ENCODE assay signal across 24 cellular contexts in the genomic region with DNA sequence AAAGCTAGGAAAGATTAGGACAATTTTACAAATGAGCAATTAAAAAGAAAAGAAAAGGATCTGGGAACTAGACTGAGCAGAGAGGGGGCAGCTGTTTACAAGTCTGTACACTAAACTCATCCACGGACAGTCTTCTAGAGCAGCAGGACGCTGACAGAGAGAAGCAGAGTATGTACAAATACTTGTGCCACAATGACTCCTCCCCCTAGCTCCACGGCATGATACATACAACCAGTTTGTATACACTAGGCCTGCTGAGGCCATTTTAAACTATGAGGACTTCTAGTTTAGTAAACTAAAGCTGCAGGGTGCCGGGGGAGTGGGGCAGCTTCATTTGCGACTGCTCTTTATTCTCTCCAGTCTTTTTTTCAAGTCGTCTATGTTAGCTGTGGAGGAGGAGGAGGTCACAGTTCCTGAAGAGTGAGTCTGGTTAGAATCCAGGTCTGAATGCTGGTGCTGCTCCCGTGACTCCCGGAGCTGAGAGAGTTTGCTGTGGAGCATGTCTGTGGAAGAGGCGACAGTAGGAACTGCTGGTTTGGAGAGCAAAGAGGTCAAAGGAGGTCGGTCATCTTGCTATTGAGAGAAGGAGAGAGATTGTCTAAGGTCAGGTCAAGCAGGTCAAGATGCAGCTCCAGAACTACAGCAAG. TPM values are rescaled to one million over a fixed set of nuclear protein-coding genes. Genes with fewer than 3 reads are reported as not detected.
DNase-seq lines count a peak whose midpoint lies in the region; ATAC-seq, FAIRE-seq and TF ChIP-seq lines count a peak whose summit lies in the region.
"Had no signal": no experiment of that assay in that cellular context is flagged by ENCODE, and none has a peak within 500 bp of the region (broad histone marks: within the 10 kb centered on the region; RNA-seq: fewer than 3 reads in every experiment).

No MANE protein-coding gene starts in this region.

- TF ChIP-seq RAD21 in GM12878 (IDR thresholded peaks at IDR 0.05; ENCODE audit: insufficient read depth, low read depth, low read length) = no peak
- no peak for TF ChIP-seq RAD21 in liver (IDR thresholded peaks at IDR 0.05)

- TF ChIP-seq EP300 in GM12878 (IDR thresholded peaks at IDR 0.05; ENCODE audit: borderline replicate concordance in 1 of 2, control insufficient read depth in 1 of 2, low read depth in 2 of 2, low read length in 2 of 2) = no peak

- ATAC-seq in left cardiac atrium (no peak), GM12878 (no peak)

- FAIRE-seq in GM12878 (lab: Jason Lieb, UNC) = no peak
- FAIRE-seq: D721Med had no signal

- TSS peak; percentile 34 for BruUV-seq in GM12878 (replicated peaks; lab: Mats Ljungman, UMichigan)

- SMC1A ChIA-PET in GM12878 (lab: Charles Lee; ENCODE audit: uncharacterized antibody, unreplicated experiment) = interaction anchor here (1.2 kb wide), 1 partner anchor 10 kb away, joined by 3 read pairs; no protein-coding TSS in a partner anchor

- no peak for TF ChIP-seq CTCF in left ventricle myocardium inferior (IDR thresholded peaks at IDR 0.05; ENCODE audit: borderline replicate concordance)
- no peak for TF ChIP-seq CTCF in GM12878 (IDR thresholded peaks at IDR 0.05 in 2 of 3, conservative IDR thresholded peaks at IDR 0.05 in 1 of 3; ENCODE audit: control insufficient read depth in 2 of 3, extremely low read depth in 1 of 3, insufficient read depth in 1 of 3, low read depth in 3 of 3, low read length in 3 of 3)
- TF ChIP-seq CTCF in liver (IDR thresholded peaks at IDR 0.05; ENCODE audit: low read depth, low read length, missing input control) = no peak
- no peak for TF ChIP-seq CTCF in GM13977 (IDR thresholded peaks at IDR 0.05; ENCODE audit: extremely low read depth, insufficient read depth, missing control alignments)

- no peak overlapping the region for H3K4me2 ChIP-seq in GM12878 (ENCODE audit: control insufficient read depth, insufficient read depth)

- H3K79me2 ChIP-seq in GM12878 (ENCODE audit: control insufficient read depth, insufficient read depth, low read length) = no peaks in the 10 kb centered on the region

- H3K27me3 ChIP-seq in left ventricle myocardium inferior (ENCODE audit: low read depth) (no peaks in the 10 kb centered on the region), GM12878 (replicated peaks in 1 of 2; ENCODE audit: control insufficient read depth in 2 of 2, insufficient read depth in 2 of 2, low read length in 1 of 2) (no peaks in the 10 kb centered on the region), liver (ENCODE audit: control insufficient read depth in 4 of 4, insufficient read depth in 4 of 4, low read length in 3 of 4) (no peaks in the 10 kb centered on the region)

- CTCF ChIA-PET in GM12878 (lab: Yijun Ruan, JAX) = interaction anchor here (0.7 to 1.0 kb wide), 3 partner anchors 23 to 731 kb away, joined by 3 read pairs; no protein-coding TSS in a partner anchor

- H3K27ac ChIP-seq in left ventricle myocardium inferior (replicated peaks) = peak overlapping the region; percentile 23
- no peak overlapping the region for H3K27ac ChIP-seq in GM12878 (ENCODE audit: control insufficient read depth, insufficient read depth)
- no peak overlapping the region for H3K27ac ChIP-seq in liver (ENCODE audit: low read depth in 1 of 2, low read length in 2 of 2)
- H3K27ac ChIP-seq: VCaP had no signal

- no peak overlapping the region for H2AFZ ChIP-seq in GM12878 (ENCODE audit: control insufficient read depth, low read depth, low read length)

- intact Hi-C loops in left ventricle myocardium inferior (cut with micrococcal nuclease) (no loop called here), left cardiac atrium (cut with DNase I) (no loop called here), GM12878 (cut with micrococcal nuclease; ENCODE audit: unreplicated experiment) (no loop called here)

- H3K9ac ChIP-seq in GM12878 (ENCODE audit: control insufficient read depth, insufficient read depth, low read length) (no peak overlapping the region), liver (ENCODE audit: low read depth in 1 of 2, low read length in 2 of 2) (no peak overlapping the region)

- no peak for TF ChIP-seq POLR2A in GM12878 (IDR thresholded peaks at IDR 0.05; ENCODE audit: low read depth, low read length)

- RAD21 ChIA-PET in GM12878 (lab: Charles Lee; ENCODE audit: unreplicated experiment) = no interaction called here

- in situ Hi-C loops in GM12878 (cut with MboI) (no loop called here), GM13977 (cut with MboI; ENCODE audit: low pct_unique_long_range_greater_than_20kb, low sequenced_read_pairs, unreplicated experiment) (no loop called here)

- WGBS in GM12878 (ENCODE audit: insufficient coverage, insufficient replicate concordance, low lambda C conversion rate, missing lambda C conversion rate) = 99% methylated on average over 10 of the region's 10 CpGs
- 72% methylated on average over 10 of the region's 10 CpGs for WGBS in liver

- POLR2A ChIA-PET in GM12878 (lab: Charles Lee) = interaction anchor here (0.7 kb wide), 1 partner anchor 102 kb away, joined by 4 read pairs; no protein-coding TSS in a partner anchor

- H3K4me3 ChIP-seq in left ventricle myocardium inferior = no peak overlapping the region
- H3K4me3 ChIP-seq in GM12878 = no peak overlapping the region
- no peak overlapping the region for H3K4me3 ChIP-seq in liver (ENCODE audit: low read depth in 1 of 3, low read length in 3 of 3)
- H3K4me3 ChIP-seq: HAP-1 had no signal

- H3K4me1 ChIP-seq in left ventricle myocardium inferior = no peaks in the 10 kb centered on the region
- no peaks in the 10 kb centered on the region for H3K4me1 ChIP-seq in GM12878 (ENCODE audit: control insufficient read depth, insufficient read depth, low read length)
- H3K4me1 ChIP-seq in liver (ENCODE audit: control insufficient read depth in 4 of 4, insufficient read depth in 4 of 4, low read length in 3 of 4) = no peaks in the 10 kb centered on the region
- H3K4me1 ChIP-seq: HAP-1 had no signal

- no peak for DNase-seq in left ventricle myocardium inferior
- no peak for DNase-seq in left cardiac atrium
- DNase-seq in GM12878 (ENCODE audit: low read depth, low spot score) = no peak
- no peak for DNase-seq in GM13977 (ENCODE audit: low spot score)
- no peak for DNase-seq in AML-193 (lab: John Stamatoyannopoulos, UW)
- DNase-seq in effector CD4-positive, alpha-beta T cell = no peak
- DNase-seq: activated CD4-positive, alpha-beta T cell treated with anti-CD3 and anti-CD28 coated beads for 48 hours; activated naive CD4-positive, alpha-beta T cell treated with Interleukin-2 at 50 U/mL for 16 hours; activated T-cell treated with anti-CD3 and anti-CD28 coated beads, Interleukin-2, amount 50 U/mL, for 48 hours; central memory CD4-positive, alpha-beta T cell; glutamatergic neuron; kidney glomerular epithelial cell; NCI-H1436; NCI-H2171; NCI-H748 treated with DMSO at 0.1 percent for 48 hours; nucleus accumbens; stimulated activated CD4-positive, alpha-beta T cell treated with anti-CD3 and anti-CD28 coated beads, Interleukin-2, amount 100 ng/mL, for 24 hours had no signal

- H3K36me3 ChIP-seq in left ventricle myocardium inferior (peaks cover 76% of the 10 kb centered on the region), GM12878 (ENCODE audit: control insufficient read depth in 2 of 2, insufficient read depth in 2 of 2, low read length in 1 of 2) (peaks cover 18 to 43% of the 10 kb centered on the region in 2 experiments; a peak in 3 of 4 replicates), liver (ENCODE audit: control insufficient read depth in 4 of 4, insufficient read depth in 3 of 4, low read depth in 1 of 4, low read length in 3 of 4) (peaks cover 9 to 54% (median 47%) of the 10 kb centered on the region in 4 donors)

- H3K9me3 ChIP-seq in left ventricle myocardium inferior (replicated peaks) = no peaks in the 10 kb centered on the region
- H3K9me3 ChIP-seq in GM12878 (replicated peaks; ENCODE audit: control insufficient read depth, insufficient read depth, low read length) = no peaks in the 10 kb centered on the region
- no peaks in the 10 kb centered on the region for H3K9me3 ChIP-seq in liver (ENCODE audit: control insufficient read depth in 4 of 4, low read length in 3 of 4)
- H3K9me3 ChIP-seq: HAP-1 had no signal

- no peaks in the 10 kb centered on the region for H4K20me1 ChIP-seq in GM12878 (ENCODE audit: control insufficient read depth, insufficient read depth)

RNA-seq across cellular contexts. Expression of gene F2, which starts 24.8 kb away (rescaled TPM):
- total RNA-seq in left ventricle myocardium inferior (not detected), left cardiac atrium (not detected), GM12878 (2014; rRNA removed) (0.23 TPM in 1 of 2 replicates, not detected in the other), GM12878 (2014; rRNA removed; fragmentation: Illumina TruSeq; extraction: Trizol) (not detected in 2 replicates), GM12878 (2021) (0.32 and 0.72 TPM in 2 replicates), liver (1,000 to 10,000 TPM in 1 of 2 donors, 100 to 1,000 TPM in 1; 631 to 1,505 TPM)
- total RNA-seq in GM12878 (2013; cell fraction: nucleolus; rRNA removed) = 0.46 TPM in 1 of 2 replicates, not detected in the other
- polyA plus RNA-seq in GM12878 (2011; ENCODE audit: low read depth) = not detected
- polyA plus RNA-seq in GM12878 (2011; rRNA removed) (not detected in 2 replicates), GM12878 (2014; fragmentation: Illumina TruSeq; extraction: Trizol) (not detected in 2 replicates), GM12878 (2014; fragmentation: Nextera tagmentation; extraction: Ambion mirVana) (not detected), GM12878 (2014; rRNA removed) (not detected in 2 replicates), GM12878 (2016; fragmentation: Nextera tagmentation; extraction: Ambion mirVana) (not detected), liver (1,000 to 10,000 TPM; 1,126 to 1,337 TPM)
- polyA plus RNA-seq in GM12878 (2011; cell fraction: cytosol; rRNA removed) = 0.06 and 0.07 TPM in 2 replicates
- 0.12 TPM in 1 of 2 replicates, not detected in the other for polyA plus RNA-seq in GM12878 (2011; cell fraction: nucleus; rRNA removed)
- not detected in 2 replicates for polyA plus RNA-seq in GM12878 (2012)
- not detected in 2 replicates for polyA minus RNA-seq in GM12878 (2011; rRNA and poly(A)+ RNA removed)
- polyA minus RNA-seq in GM12878 (2011; cell fraction: cytosol; rRNA and poly(A)+ RNA removed) = not detected in 2 replicates
- not detected in 2 replicates for polyA minus RNA-seq in GM12878 (2011; cell fraction: nucleus; rRNA and poly(A)+ RNA removed)
- total RNA-seq: dermis microvascular lymphatic vessel endothelial cell, M059J, ureter had no signal

RNA-seq across cellular contexts. Expression of gene ZNF408, which starts 43.0 kb away (rescaled TPM):
- total RNA-seq in left ventricle myocardium inferior (7.3 TPM), left cardiac atrium (1 to 10 TPM; 7.4 to 9.3 TPM), GM12878 (2014; rRNA removed) (7.9 and 8.4 TPM in 2 replicates), GM12878 (2014; rRNA removed; fragmentation: Illumina TruSeq; extraction: Trizol) (5.9 and 6.3 TPM in 2 replicates), GM12878 (2021) (11.3 and 12.1 TPM in 2 replicates), liver (1 to 10 TPM; 3.4 to 8.4 TPM)
- total RNA-seq in GM12878 (2013; cell fraction: nucleolus; rRNA removed) = 26.9 and 27.5 TPM in 2 replicates
- 6.4 TPM for polyA plus RNA-seq in GM12878 (2011; ENCODE audit: low read depth)
- polyA plus RNA-seq in GM12878 (2011; rRNA removed) (3.1 and 5.9 TPM in 2 replicates), GM12878 (2014; fragmentation: Illumina TruSeq; extraction: Trizol) (1.4 and 4.3 TPM in 2 replicates), GM12878 (2014; fragmentation: Nextera tagmentation; extraction: Ambion mirVana) (under 1 TPM; 0.19 to 0.35 TPM), GM12878 (2014; rRNA removed) (8.0 and 8.8 TPM in 2 replicates), GM12878 (2016; fragmentation: Nextera tagmentation; extraction: Ambion mirVana) (10 to 100 TPM in 1 of 2 experiments, 1 to 10 TPM in 1; 9.2 to 10.3 TPM), liver (1 to 10 TPM; 4.8 to 6.3 TPM)
- 7.2 and 7.8 TPM in 2 replicates for polyA plus RNA-seq in GM12878 (2011; cell fraction: cytosol; rRNA removed)
- 18.9 and 20.2 TPM in 2 replicates for polyA plus RNA-seq in GM12878 (2011; cell fraction: nucleus; rRNA removed)
- polyA plus RNA-seq in GM12878 (2012) = 8.8 and 9.4 TPM in 2 replicates
- 5.9 and 9.5 TPM in 2 replicates for polyA minus RNA-seq in GM12878 (2011; rRNA and poly(A)+ RNA removed)
- polyA minus RNA-seq in GM12878 (2011; cell fraction: cytosol; rRNA and poly(A)+ RNA removed) = 4.1 and 7.4 TPM in 2 replicates
- 11.6 and 21.4 TPM in 2 replicates for polyA minus RNA-seq in GM12878 (2011; cell fraction: nucleus; rRNA and poly(A)+ RNA removed)

RNA-seq across cellular contexts. Expression of gene ARHGAP1, which starts 43.4 kb away (rescaled TPM):
- 101 TPM for total RNA-seq in left ventricle myocardium inferior
- 100 to 1,000 TPM; 112 to 144 TPM for total RNA-seq in left cardiac atrium
- total RNA-seq in GM12878 (2013; cell fraction: nucleolus; rRNA removed) = 47.7 and 48.5 TPM in 2 replicates
- total RNA-seq in GM12878 (2014; rRNA removed) = 15.2 and 18.2 TPM in 2 replicates
- 11.4 and 13.8 TPM in 2 replicates for total RNA-seq in GM12878 (2014; rRNA removed; fragmentation: Illumina TruSeq; extraction: Trizol)
- 43.4 and 45.5 TPM in 2 replicates for total RNA-seq in GM12878 (2021)
- polyA plus RNA-seq in GM12878 (2011; ENCODE audit: low read depth) = 20.2 TPM
- 5.8 and 17.6 TPM in 2 replicates for polyA plus RNA-seq in GM12878 (2011; rRNA removed)
- 17.9 and 20.7 TPM in 2 replicates for polyA plus RNA-seq in GM12878 (2011; cell fraction: cytosol; rRNA removed)
- polyA plus RNA-seq in GM12878 (2011; cell fraction: nucleus; rRNA removed) = 17.5 and 25.1 TPM in 2 replicates
- 28.2 and 31.4 TPM in 2 replicates for polyA plus RNA-seq in GM12878 (2012)
- 17.1 and 32.2 TPM in 2 replicates for polyA plus RNA-seq in GM12878 (2014; fragmentation: Illumina TruSeq; extraction: Trizol)
- 1 to 10 TPM; 4.3 to 9.4 TPM for polyA plus RNA-seq in GM12878 (2014; fragmentation: Nextera tagmentation; extraction: Ambion mirVana)
- polyA plus RNA-seq in GM12878 (2014; rRNA removed) = 28.1 and 32.7 TPM in 2 replicates
- polyA plus RNA-seq in GM12878 (2016; fragmentation: Nextera tagmentation; extraction: Ambion mirVana) = 10 to 100 TPM; 32.6 to 36.6 TPM
- 36.6 and 45.1 TPM in 2 replicates for polyA minus RNA-seq in GM12878 (2011; rRNA and poly(A)+ RNA removed)
- polyA minus RNA-seq in GM12878 (2011; cell fraction: cytosol; rRNA and poly(A)+ RNA removed) = 20.8 and 25.3 TPM in 2 replicates
- 13.4 and 22.6 TPM in 2 replicates for polyA minus RNA-seq in GM12878 (2011; cell fraction: nucleus; rRNA and poly(A)+ RNA removed)
- total RNA-seq in liver = 10 to 100 TPM; 10.9 to 21.9 TPM
- polyA plus RNA-seq in liver = 10 to 100 TPM; 18.5 to 21.6 TPM

Comparison
In these comparisons a context has a peak if more than half of its experiments do, and no peak if none do; other contexts are left out.
1. RNA of gene F2, which starts 24.8 kb away (total RNA-seq): 631 to 1,505 TPM in liver; 0.23 to 0.72 TPM in GM12878, not detected in left cardiac atrium and not detected in left ventricle myocardium inferior (single experiment); every median in the first group is over 100 times any median in the second.